ENCODE assay signal across 1 cellular context in genomic region chr1:16967095-16967567, GRCh38.
A peak's percentile ranks its signal among the peaks of the same experiment; 100 is the strongest.
TF ChIP-seq lines count a peak whose summit lies in the region.

No MANE protein-coding gene starts in this region.

TF ChIP-seq in IMR-90, 13 proteins besides CTCF, POLR2A, EP300 and RAD21:
- TF ChIP-seq MAZ (IDR thresholded peaks at IDR 0.05; ENCODE audit: borderline replicate concordance, low read depth, low read length) (peak; percentile 95), USF2 (IDR thresholded peaks at IDR 0.05; ENCODE audit: low read depth, low read length) (no peak), MXI1 (IDR thresholded peaks at IDR 0.05; ENCODE audit: borderline replicate concordance, low read depth, low read length) (no peak), CEBPB (IDR thresholded peaks at IDR 0.05; ENCODE audit: low read depth, low read length) (peak; percentile 31; the same call in 1 of the 2 replicates), CHD1 (IDR thresholded peaks at IDR 0.05; ENCODE audit: low read depth, low read length) (no peak), SMC3 (IDR thresholded peaks at IDR 0.05; ENCODE audit: low read depth, low read length) (no peak)
